In genomic region chr14:89628521-89628920, GRCh38 we compare ENCODE assay signal across 18 cellular contexts.
"Had no signal": no experiment of that assay in that cellular context is flagged by ENCODE, and none has a peak within 500 bp of the region (broad histone marks: within the 10 kb centered on the region; RNA-seq: fewer than 3 reads in every experiment).

No MANE protein-coding gene starts in this region.

- DNase-seq: activated CD4-positive, alpha-beta T cell treated with anti-CD3 and anti-CD28 coated beads, Interleukin-2, amount 10 ng/mL, durations not matched to agents 7 days and 5 days; activated naive CD4-positive, alpha-beta T cell; aorta; brain microvascular endothelial cell; colonic mucosa; erythroblast; gastrocnemius medialis; head of caudate nucleus; left lung; mammary epithelial cell; psoas muscle; right cardiac atrium; stimulated activated CD4-positive, alpha-beta T cell treated with anti-CD3 and anti-CD28 coated beads, Interleukin-2, amount 100 ng/mL, for 24 hours; stimulated activated naive CD8-positive, alpha-beta T cell treated with anti-CD3 and anti-CD28 coated beads, Interleukin-15, amount 100 ng/mL, for 72 hours; transverse colon had no signal

- H3K4me3 ChIP-seq: colonic mucosa, gastrocnemius medialis, left lung, neural progenitor cell, psoas muscle, suprapubic skin, transverse colon had no signal

- H3K9ac ChIP-seq: neural progenitor cell had no signal

- H3K36me3 ChIP-seq: brain microvascular endothelial cell, colonic mucosa, gastrocnemius medialis, left lung, neural progenitor cell, suprapubic skin, transverse colon, vagina had no signal

- H3K27me3 ChIP-seq: brain microvascular endothelial cell, colonic mucosa, gastrocnemius medialis, left lung, neural progenitor cell, suprapubic skin, transverse colon, vagina had no signal

- ATAC-seq: gastrocnemius medialis; left lung; psoas muscle; right cardiac atrium; stimulated activated naive CD8-positive, alpha-beta T cell treated with anti-CD3 and anti-CD28 coated beads, Interleukin-15, amount 100 ng/mL, for 72 hours had no signal

- H3K27ac ChIP-seq: brain microvascular endothelial cell, colonic mucosa, gastrocnemius medialis, left lung, neural progenitor cell, psoas muscle, suprapubic skin, transverse colon, vagina had no signal

- H3K4me2 ChIP-seq: neural progenitor cell had no signal

- H3K9me3 ChIP-seq: colonic mucosa, gastrocnemius medialis, left lung, psoas muscle, suprapubic skin, transverse colon, vagina had no signal
